8 cellular contexts compared by ENCODE assay signal in genomic region chr22:22342697-22343602, GRCh38.
A peak's percentile ranks its signal among the peaks of the same experiment; 100 is the strongest.
DNase-seq lines count a peak whose midpoint lies in the region; ATAC-seq lines count a peak whose summit lies in the region.

No MANE protein-coding gene starts in this region.

- ATAC-seq in left lobe of liver = peak; percentile 97
- no peak for ATAC-seq in HG02938 (IDR thresholded peaks at IDR 0.05; ENCODE audit: unreplicated experiment)
- ATAC-seq in GM19463 (IDR thresholded peaks at IDR 0.05; ENCODE audit: unreplicated experiment) = no peak

- peak; percentile 93 for DNase-seq in ELF-1 (ENCODE audit: low read depth, low spot score)
- DNase-seq in NCI-H1048 (lab: John Stamatoyannopoulos, UW) = peak; percentile 85
- DNase-seq in UCSD-AML1 (lab: John Stamatoyannopoulos, UW; ENCODE audit: unreplicated experiment) = peak; percentile 43
- peak; percentile 29 to 76 for DNase-seq in T47D (ENCODE audit: low read depth in 1 of 2, low spot score in 1 of 2)
- peak; percentile 66 for DNase-seq in left lobe of liver (ENCODE audit: low spot score)
- peak; percentile 19 to 39 for DNase-seq in stimulated activated CD8-positive, alpha-beta memory T cell treated with anti-CD3 and anti-CD28 coated beads, Interleukin-2, amount 100 ng/mL, for 1 hour (ENCODE audit: low read depth in 2 of 2)

- in situ Hi-C loops in T47D (cut with HindIII; ENCODE audit: low pct_unique_long_range_greater_than_20kb, low sequenced_read_pairs) = no loop called here

Comparison
In these comparisons a context has a peak if more than half of its experiments do, and no peak if none do; other contexts are left out.
1. DNase-seq: peak in every context shown above with its lines; median percentile 93 in ELF-1; 85 in NCI-H1048; 66 in left lobe of liver; 52 in T47D; 43 in UCSD-AML1; 29 in stimulated activated CD8-positive, alpha-beta memory T cell treated with anti-CD3 and anti-CD28 coated beads, Interleukin-2, amount 100 ng/mL, for 1 hour.